Comparison of ENCODE assay signal across 8 cellular contexts in the genomic region with DNA sequence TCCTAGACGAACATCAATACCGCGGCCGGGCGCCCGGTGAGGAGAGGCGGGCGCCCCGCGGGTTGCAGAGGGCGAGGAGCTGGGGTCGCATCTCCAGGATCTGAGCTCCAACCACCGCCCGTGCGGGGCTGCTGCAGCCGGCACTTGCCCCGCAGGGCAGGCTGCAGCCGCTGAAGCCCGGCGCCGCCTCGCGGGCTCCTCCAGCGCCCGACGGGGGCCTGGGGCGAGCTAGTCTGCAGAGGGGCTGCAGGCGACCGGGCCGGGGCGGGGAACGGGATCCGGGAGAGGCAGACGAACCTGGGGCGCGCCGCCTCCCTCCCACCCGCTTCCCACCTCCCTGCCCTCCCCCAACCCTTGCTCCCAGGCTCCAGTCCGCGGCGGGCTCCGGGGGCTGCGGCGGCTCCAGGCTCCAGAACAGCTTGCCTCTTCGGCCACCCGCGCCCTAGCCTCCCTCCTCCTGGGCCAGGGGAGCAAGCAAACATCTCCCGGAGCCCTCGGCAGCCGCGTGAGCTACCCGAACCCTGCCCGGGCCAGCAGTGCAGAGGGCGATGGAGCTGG. TPM values are rescaled to one million over a fixed set of nuclear protein-coding genes. Genes with fewer than 3 reads are reported as not detected.
DNase-seq lines count a peak whose midpoint lies in the region; ATAC-seq and TF ChIP-seq lines count a peak whose summit lies in the region.

No MANE protein-coding gene starts in this region.

- H3K27me3 Mint-ChIP-seq in endodermal cell (ENCODE audit: insufficient read depth), result no peaks in the 10 kb centered on the region
- H3K27me3 Mint-ChIP-seq in activated CD4-positive, alpha-beta T cell treated with anti-CD3 and anti-CD28 coated beads, Interleukin-2, amount 10 ng/mL, durations not matched to agents 7 days and 5 days, result peaks cover 74% of the 10 kb centered on the region

- POLR2A ChIA-PET in activated CD4-positive, alpha-beta T cell treated with anti-CD3 and anti-CD28 coated beads, Interleukin-2, amount 10 ng/mL, durations not matched to agents 7 days and 5 days (lab: Charles Lee), result no interaction called here

- no peak overlapping the region for H3K27ac ChIP-seq in endodermal cell (ENCODE audit: low read depth, low read length)
- H3K27ac ChIP-seq in effector memory CD4-positive, alpha-beta T cell (ENCODE audit: insufficient read depth, low read length, poor library complexity, severe bottlenecking), result no peak overlapping the region

- WGBS in endodermal cell (ENCODE audit: insufficient coverage in 1 of 2, insufficient read length in 1 of 2), 2 experiments, result 0% methylated on average over 11 to 54 of the region's 54 CpGs

- no peaks in the 10 kb centered on the region for H3K9me3 ChIP-seq in endodermal cell (ENCODE audit: control insufficient read depth, low read length)
- H3K9me3 ChIP-seq in effector memory CD4-positive, alpha-beta T cell (ENCODE audit: control insufficient read depth, low read length), result no peaks in the 10 kb centered on the region

- CTCF ChIA-PET in activated CD4-positive, alpha-beta T cell treated with anti-CD3 and anti-CD28 coated beads, Interleukin-2, amount 10 ng/mL, durations not matched to agents 7 days and 5 days (lab: Charles Lee), result no interaction called here

- H3K4me1 Mint-ChIP-seq in endodermal cell, result peaks cover 35% of the 10 kb centered on the region
- H3K4me1 Mint-ChIP-seq in activated CD4-positive, alpha-beta T cell treated with anti-CD3 and anti-CD28 coated beads, Interleukin-2, amount 10 ng/mL, durations not matched to agents 7 days and 5 days, result peaks cover 8% of the 10 kb centered on the region

- H3K27me3 ChIP-seq in endodermal cell (ENCODE audit: control insufficient read depth, insufficient read depth, low read length, poor library complexity, severe bottlenecking), result no peaks in the 10 kb centered on the region
- H3K27me3 ChIP-seq in effector memory CD4-positive, alpha-beta T cell (replicated peaks; ENCODE audit: control insufficient read depth, insufficient read depth, low read length, poor library complexity, severe bottlenecking), result peaks cover 16% of the 10 kb centered on the region

- peak overlapping the region; percentile 67 for H3K9ac ChIP-seq in endodermal cell (ENCODE audit: extremely low read depth, low read length, poor library complexity, severe bottlenecking)

- no peak for ATAC-seq in HG02973 (IDR thresholded peaks at IDR 0.05; ENCODE audit: unreplicated experiment)

- DNase-seq in Ammon's horn (ENCODE audit: low spot score) (peak; percentile 46), LNCaP clone FGC (ENCODE audit: low read depth) (no peak), endodermal cell (peak; percentile 81), midbrain (lab: John Stamatoyannopoulos, UW) (peak; percentile 19), SKM-1 (lab: John Stamatoyannopoulos, UW; ENCODE audit: unreplicated experiment) (no peak)
- DNase-seq in effector memory CD4-positive, alpha-beta T cell, result no peak
- DNase-seq in activated CD4-positive, alpha-beta T cell treated with anti-CD3 and anti-CD28 coated beads, Interleukin-2, amount 10 ng/mL, durations not matched to agents 7 days and 5 days, result no peak

- no peaks in the 10 kb centered on the region for H3K36me3 ChIP-seq in endodermal cell (ENCODE audit: control insufficient read depth, insufficient read depth, low read length)
- H3K36me3 ChIP-seq in effector memory CD4-positive, alpha-beta T cell (ENCODE audit: control insufficient read depth, insufficient read depth, low read length), result no peaks in the 10 kb centered on the region

- peak overlapping the region; percentile 32 for H3K4me3 ChIP-seq in LNCaP clone FGC (ENCODE audit: low read depth, low read length)
- peak overlapping the region; percentile 81 for H3K4me3 ChIP-seq in endodermal cell (ENCODE audit: low read length)
- no peak overlapping the region for H3K4me3 ChIP-seq in effector memory CD4-positive, alpha-beta T cell (ENCODE audit: insufficient read depth, low read depth, low read length, poor library complexity, severe bottlenecking)

- no peaks in the 10 kb centered on the region for H3K36me3 Mint-ChIP-seq in endodermal cell (ENCODE audit: low read depth)
- H3K36me3 Mint-ChIP-seq in activated CD4-positive, alpha-beta T cell treated with anti-CD3 and anti-CD28 coated beads, Interleukin-2, amount 10 ng/mL, durations not matched to agents 7 days and 5 days (ENCODE audit: low read depth), result no peaks in the 10 kb centered on the region

- TF ChIP-seq CTCF in LNCaP clone FGC (IDR thresholded peaks at IDR 0.05; ENCODE audit: control insufficient read depth, extremely low read depth, insufficient read depth) (no peak), endodermal cell (conservative IDR thresholded peaks at IDR 0.05) (peak; percentile 30)

- H3K4me1 ChIP-seq in endodermal cell (ENCODE audit: control insufficient read depth, insufficient read depth, low read length), result peaks cover 13% of the 10 kb centered on the region
- H3K4me1 ChIP-seq in effector memory CD4-positive, alpha-beta T cell (ENCODE audit: control insufficient read depth, insufficient read depth, low read length, poor library complexity, severe bottlenecking), result no peaks in the 10 kb centered on the region

- no peaks in the 10 kb centered on the region for H3K9me3 Mint-ChIP-seq in endodermal cell
- H3K9me3 Mint-ChIP-seq in activated CD4-positive, alpha-beta T cell treated with anti-CD3 and anti-CD28 coated beads, Interleukin-2, amount 10 ng/mL, durations not matched to agents 7 days and 5 days, result no peaks in the 10 kb centered on the region

- peak overlapping the region; percentile 83 for H3K4me3 Mint-ChIP-seq in endodermal cell
- no peak overlapping the region for H3K4me3 Mint-ChIP-seq in activated CD4-positive, alpha-beta T cell treated with anti-CD3 and anti-CD28 coated beads, Interleukin-2, amount 10 ng/mL, durations not matched to agents 7 days and 5 days

- H3K27ac Mint-ChIP-seq in endodermal cell, result peak overlapping the region; percentile 73
- no peak overlapping the region for H3K27ac Mint-ChIP-seq in activated CD4-positive, alpha-beta T cell treated with anti-CD3 and anti-CD28 coated beads, Interleukin-2, amount 10 ng/mL, durations not matched to agents 7 days and 5 days

RNA-seq across cellular contexts. Expression of a gene that starts 0.9 kb away (rescaled TPM):
- 100 to 1,000 TPM in 1 of 2 donors, 10 to 100 TPM in 1; 68.2 to 130 TPM for total RNA-seq in endodermal cell
- polyA plus RNA-seq in endodermal cell (2013, experiment 1 of 2), result 23.1 TPM
- polyA plus RNA-seq in endodermal cell (2013, experiment 2 of 2), result 21.2 TPM
- total RNA-seq in activated CD4-positive, alpha-beta T cell treated with anti-CD3 and anti-CD28 coated beads, Interleukin-2, amount 10 ng/mL, durations not matched to agents 7 days and 5 days, result not detected

Comparison
In these comparisons a context has a peak if more than half of its experiments do, and no peak if none do; other contexts are left out.
1. DNase-seq: peak in Ammon's horn (single experiment), endodermal cell (single experiment) and midbrain (single experiment); none in LNCaP clone FGC (single experiment), effector memory CD4-positive, alpha-beta T cell (0 of 3), SKM-1 (single experiment) and activated CD4-positive, alpha-beta T cell treated with anti-CD3 and anti-CD28 coated beads, Interleukin-2, amount 10 ng/mL, durations not matched to agents 7 days and 5 days (single experiment).
2. RNA of a gene that starts 0.9 kb away (total RNA-seq): 68.2 to 130 TPM in endodermal cell; not detected in activated CD4-positive, alpha-beta T cell treated with anti-CD3 and anti-CD28 coated beads, Interleukin-2, amount 10 ng/mL, durations not matched to agents 7 days and 5 days; every median in the first group is over 10 times any median in the second.